Comparison of ENCODE assay signal across 19 cellular contexts in genomic region chr7:24862461-24862860, GRCh38.
DNase-seq lines count a peak whose midpoint lies in the region; ATAC-seq, FAIRE-seq and TF ChIP-seq lines count a peak whose summit lies in the region.
"Had no signal": no experiment of that assay in that cellular context is flagged by ENCODE, and none has a peak within 500 bp of the region (broad histone marks: within the 10 kb centered on the region; RNA-seq: fewer than 3 reads in every experiment).

No MANE protein-coding gene starts in this region.

- POLR2A ChIA-PET in activated CD4-positive, alpha-beta T cell treated with anti-CD3 and anti-CD28 coated beads, Interleukin-2, amount 10 ng/mL, durations not matched to agents 7 days and 5 days (lab: Charles Lee), result no interaction called here

- peaks cover 78% of the 10 kb centered on the region for H3K36me3 Mint-ChIP-seq in activated CD4-positive, alpha-beta T cell treated with anti-CD3 and anti-CD28 coated beads, Interleukin-2, amount 10 ng/mL, durations not matched to agents 7 days and 5 days (ENCODE audit: low read depth)
- peaks cover 80% of the 10 kb centered on the region for H3K36me3 Mint-ChIP-seq in activated CD4-positive, alpha-beta T cell treated with anti-CD3 and anti-CD28 coated beads, Interleukin-2, amount 10 ng/mL, durations not matched to agents 24 days and 14 days (ENCODE audit: low read depth)

- H3K4me1 Mint-ChIP-seq in activated CD4-positive, alpha-beta T cell treated with anti-CD3 and anti-CD28 coated beads, Interleukin-2, amount 10 ng/mL, durations not matched to agents 7 days and 5 days, result peaks cover 20% of the 10 kb centered on the region
- peaks cover 29% of the 10 kb centered on the region for H3K4me1 Mint-ChIP-seq in activated CD4-positive, alpha-beta T cell treated with anti-CD3 and anti-CD28 coated beads, Interleukin-2, amount 10 ng/mL, durations not matched to agents 24 days and 14 days

- H3K9ac ChIP-seq in Karpas-422 (ENCODE audit: low read length), result no peak overlapping the region
- H3K9ac ChIP-seq: BLaER1 treated with 17β-estradiol and CSF1 and Interleukin-3, amounts not matched to agents 10 nM and 100 nM had no signal

- peak overlapping the region; percentile 25 for H3K27ac Mint-ChIP-seq in activated CD4-positive, alpha-beta T cell treated with anti-CD3 and anti-CD28 coated beads, Interleukin-2, amount 10 ng/mL, durations not matched to agents 7 days and 5 days
- no peak overlapping the region for H3K27ac Mint-ChIP-seq in activated CD4-positive, alpha-beta T cell treated with anti-CD3 and anti-CD28 coated beads, Interleukin-2, amount 10 ng/mL, durations not matched to agents 24 days and 14 days
- H3K27ac Mint-ChIP-seq: CD4-positive, alpha-beta T cell; GM23338 had no signal

- H2AFZ ChIP-seq in Karpas-422 (ENCODE audit: low read length), result no peak overlapping the region
- H2AFZ ChIP-seq: GM23338 had no signal

- CTCF ChIA-PET in activated CD4-positive, alpha-beta T cell treated with anti-CD3 and anti-CD28 coated beads, Interleukin-2, amount 10 ng/mL, durations not matched to agents 7 days and 5 days (lab: Charles Lee), result interaction anchor here (0.6 to 1.5 kb wide), 2 partner anchors 24 to 34 kb away, joined by 3 to 4 read pairs; no protein-coding TSS in a partner anchor

- no peak for ATAC-seq in HG03159 (IDR thresholded peaks at IDR 0.05; ENCODE audit: unreplicated experiment)
- ATAC-seq: GM23338 had no signal

- no peaks in the 10 kb centered on the region for H3K9me2 ChIP-seq in Karpas-422 (replicated peaks; ENCODE audit: insufficient read depth, low read length)

- no peak for TF ChIP-seq CTCF in fibroblast of villous mesenchyme (IDR thresholded peaks at IDR 0.05; ENCODE audit: insufficient read depth, low read depth, low read length)

- H3K4me3 Mint-ChIP-seq in activated CD4-positive, alpha-beta T cell treated with anti-CD3 and anti-CD28 coated beads, Interleukin-2, amount 10 ng/mL, durations not matched to agents 7 days and 5 days, result no peak overlapping the region
- H3K4me3 Mint-ChIP-seq in activated CD4-positive, alpha-beta T cell treated with anti-CD3 and anti-CD28 coated beads, Interleukin-2, amount 10 ng/mL, durations not matched to agents 24 days and 14 days, result no peak overlapping the region
- H3K4me3 Mint-ChIP-seq: CD4-positive, alpha-beta T cell; GM23338 had no signal

- intact Hi-C loops in activated CD4-positive, alpha-beta T cell treated with anti-CD3 and anti-CD28 coated beads, Interleukin-2, amount 10 ng/mL, durations not matched to agents 24 days and 14 days (cut with micrococcal nuclease), result no loop called here

- H3K4me3 ChIP-seq in Karpas-422 (ENCODE audit: low read length) (no peak overlapping the region), fibroblast of villous mesenchyme (ENCODE audit: low read depth, low read length) (no peak overlapping the region), small intestine (ENCODE audit: low read depth in 1 of 2, low read length in 2 of 2) (no peak overlapping the region)
- H3K4me3 ChIP-seq: BLaER1 treated with 17β-estradiol and CSF1 and Interleukin-3, amounts not matched to agents 10 nM and 100 nM; GM23338 had no signal

- H3K9me3 ChIP-seq in Karpas-422 (ENCODE audit: low read length), result no peaks in the 10 kb centered on the region
- H3K9me3 ChIP-seq in small intestine (ENCODE audit: control insufficient read depth, low read depth), result no peaks in the 10 kb centered on the region

- 0 out of 2 replicates have a peak, but pooled peaks cover 5% of the 10 kb centered on the region for H3K4me1 ChIP-seq in Karpas-422 (ENCODE audit: low read length)
- no peaks in the 10 kb centered on the region for H3K4me1 ChIP-seq in small intestine (ENCODE audit: control insufficient read depth in 2 of 2, insufficient read depth in 1 of 2, low read depth in 1 of 2, low read length in 1 of 2)

- no peaks in the 10 kb centered on the region for H4K20me1 ChIP-seq in Karpas-422 (ENCODE audit: insufficient read depth, low read depth, low read length)
- H4K20me1 ChIP-seq: BLaER1 treated with 17β-estradiol and CSF1 and Interleukin-3, amounts not matched to agents 10 nM and 100 nM had no signal

- no peak for DNase-seq in activated CD4-positive, alpha-beta T cell treated with anti-CD3 and anti-CD28 coated beads, Interleukin-2, amount 10 ng/mL, durations not matched to agents 7 days and 5 days
- no peak for DNase-seq in activated CD4-positive, alpha-beta T cell treated with anti-CD3 and anti-CD28 coated beads, Interleukin-2, amount 10 ng/mL, durations not matched to agents 24 days and 14 days
- DNase-seq in Karpas-422 (no peak), fibroblast of villous mesenchyme (ENCODE audit: low read depth) (peak; percentile 83), SW 1271 (lab: John Stamatoyannopoulos, UW) (no peak), small intestine (no peak)
- DNase-seq: ACHN; CD4-positive, alpha-beta T cell; DMS153; DMS79 treated with DMSO at 0.1 percent for 48 hours; EL; H7; IMR-90 had no signal

- no peak for FAIRE-seq in small intestine (lab: Jason Lieb, UNC)
- FAIRE-seq: D721Med, G401.6, GM12891 had no signal

- H3K27me3 Mint-ChIP-seq in activated CD4-positive, alpha-beta T cell treated with anti-CD3 and anti-CD28 coated beads, Interleukin-2, amount 10 ng/mL, durations not matched to agents 7 days and 5 days, result no peaks in the 10 kb centered on the region
- H3K27me3 Mint-ChIP-seq in activated CD4-positive, alpha-beta T cell treated with anti-CD3 and anti-CD28 coated beads, Interleukin-2, amount 10 ng/mL, durations not matched to agents 24 days and 14 days, result no peaks in the 10 kb centered on the region
- H3K27me3 Mint-ChIP-seq: CD4-positive, alpha-beta T cell had no signal

- 100% methylated on average over 1 of the region's 1 CpG for WGBS in small intestine, 3 donors

- peaks cover 94% of the 10 kb centered on the region for H3K36me3 ChIP-seq in Karpas-422 (ENCODE audit: insufficient read depth, low read length)
- peaks cover 3 to 8% of the 10 kb centered on the region in 2 donors for H3K36me3 ChIP-seq in small intestine (ENCODE audit: control insufficient read depth in 2 of 2, insufficient read depth in 2 of 2, low read length in 2 of 2)

- no peak overlapping the region for H3K4me2 ChIP-seq in Karpas-422 (ENCODE audit: low read depth, low read length, poor library complexity, severe bottlenecking)
- H3K4me2 ChIP-seq: GM23338 had no signal

- peaks cover 46% of the 10 kb centered on the region for H3K79me2 ChIP-seq in Karpas-422 (ENCODE audit: low read length)

- no peaks in the 10 kb centered on the region for H3K27me3 ChIP-seq in Karpas-422 (ENCODE audit: low read length)
- H3K27me3 ChIP-seq in small intestine (ENCODE audit: control insufficient read depth in 2 of 2, insufficient read depth in 2 of 2, low read length in 2 of 2), result no peaks in the 10 kb centered on the region
- H3K27me3 ChIP-seq: BLaER1 treated with 17β-estradiol and CSF1 and Interleukin-3, amounts not matched to agents 10 nM and 100 nM had no signal

- H3K27ac ChIP-seq in Karpas-422 (ENCODE audit: low read length) (peak overlapping the region; percentile 22), small intestine (ENCODE audit: low read depth in 1 of 2, low read length in 1 of 2) (no peak overlapping the region)
- H3K27ac ChIP-seq: BLaER1 treated with 17β-estradiol and CSF1 and Interleukin-3, amounts not matched to agents 10 nM and 100 nM had no signal

- no peaks in the 10 kb centered on the region for H3K9me3 Mint-ChIP-seq in activated CD4-positive, alpha-beta T cell treated with anti-CD3 and anti-CD28 coated beads, Interleukin-2, amount 10 ng/mL, durations not matched to agents 7 days and 5 days
- H3K9me3 Mint-ChIP-seq in activated CD4-positive, alpha-beta T cell treated with anti-CD3 and anti-CD28 coated beads, Interleukin-2, amount 10 ng/mL, durations not matched to agents 24 days and 14 days, result peaks cover 12% of the 10 kb centered on the region
- H3K9me3 Mint-ChIP-seq: CD4-positive, alpha-beta T cell; GM23338 had no signal
